1 cellular context compared by ENCODE assay signal in genomic region chr14:104729835-104730181, GRCh38.
TF ChIP-seq lines count a peak whose summit lies in the region.

No MANE protein-coding gene starts in this region.

TF ChIP-seq in K562, 482 proteins besides CTCF, POLR2A, EP300 and RAD21 (continued from another document):
- TF ChIP-seq RREB1 (CRISPR knock-in tag; IDR thresholded peaks at IDR 0.05) (no peak), HDGF (IDR thresholded peaks at IDR 0.05) (no peak), REST (CRISPR knock-in tag; IDR thresholded peaks at IDR 0.05; ENCODE audit: low read depth) (no peak), ZNF77 (CRISPR knock-in tag; IDR thresholded peaks at IDR 0.05) (no peak)
